ENCODE assay signal across 11 cellular contexts in genomic region chr10:12719365-12719764, GRCh38.
A peak's percentile ranks its signal among the peaks of the same experiment; 100 is the strongest.
DNase-seq lines count a peak whose midpoint lies in the region; TF ChIP-seq lines count a peak whose summit lies in the region.
"Had no signal": no experiment of that assay in that cellular context is flagged by ENCODE, and none has a peak within 500 bp of the region (broad histone marks: within the 10 kb centered on the region; RNA-seq: fewer than 3 reads in every experiment).

No MANE protein-coding gene starts in this region.

- H3F3A ChIP-seq in smooth muscle cell (ENCODE audit: low read depth): peaks cover 7% of the 10 kb centered on the region

- H3K27ac ChIP-seq in RWPE1 (peak overlapping the region; percentile 76), smooth muscle cell (ENCODE audit: low read depth) (no peak overlapping the region)

- H3K4me1 Mint-ChIP-seq in type B pancreatic cell (ENCODE audit: unreplicated experiment): peaks cover 24% of the 10 kb centered on the region

- H3K9ac ChIP-seq in smooth muscle cell (ENCODE audit: low read depth): no peak overlapping the region

- CTCF ChIA-PET in RWPE1 (lab: Yijun Ruan, JAX): no interaction called here

- no peaks in the 10 kb centered on the region for H3K36me3 ChIP-seq in smooth muscle cell (ENCODE audit: low read depth)

- H3K27me3 ChIP-seq in smooth muscle cell (ENCODE audit: low read depth): no peaks in the 10 kb centered on the region

- peaks cover 6% of the 10 kb centered on the region for H3K27me3 Mint-ChIP-seq in type B pancreatic cell

- WGBS in smooth muscle cell (ENCODE audit: low lambda C conversion rate): 91% methylated on average over 2 of the region's 2 CpGs

- no peak overlapping the region for H3K27ac Mint-ChIP-seq in type B pancreatic cell

- peaks cover 8% of the 10 kb centered on the region for H3K36me3 Mint-ChIP-seq in type B pancreatic cell

- H3K4me2 ChIP-seq in smooth muscle cell: peak overlapping the region; percentile 11

- H3K4me3 Mint-ChIP-seq in type B pancreatic cell: no peak overlapping the region
- H3K4me3 Mint-ChIP-seq: activated T-cell treated with anti-CD3 and anti-CD28 coated beads, Interleukin-2, amount 50 U/mL, for 4 hours had no signal

- H4K20me1 ChIP-seq in smooth muscle cell (ENCODE audit: low read depth): no peaks in the 10 kb centered on the region

- H3K4me3 ChIP-seq in fibroblast of villous mesenchyme (ENCODE audit: low read depth, low read length): no peak overlapping the region
- no peak overlapping the region for H3K4me3 ChIP-seq in smooth muscle cell

- no peaks in the 10 kb centered on the region for H3K9me3 ChIP-seq in smooth muscle cell (replicated peaks; ENCODE audit: low read depth)

- POLR2A ChIA-PET in RWPE1 (lab: Yijun Ruan, JAX; ENCODE audit: low non-redundant PET): no interaction called here

- H3K79me2 ChIP-seq in smooth muscle cell (ENCODE audit: low read depth): no peaks in the 10 kb centered on the region

- H3K4me1 ChIP-seq in smooth muscle cell (ENCODE audit: low read depth): peaks cover 4% of the 10 kb centered on the region

- DNase-seq in HT1080 (ENCODE audit: low read depth): peak; percentile 51
- DNase-seq in RWPE1 (ENCODE audit: low spot score): peak; percentile 27
- peak; percentile 52 for DNase-seq in fibroblast of villous mesenchyme (ENCODE audit: low read depth)
- DNase-seq in smooth muscle cell (lab: John Stamatoyannopoulos, UW; ENCODE audit: unreplicated experiment): no peak
- no peak for DNase-seq in type B pancreatic cell (ENCODE audit: extremely low spot score, unreplicated experiment)
- no peak for DNase-seq in NK-92 (lab: John Stamatoyannopoulos, UW; ENCODE audit: unreplicated experiment)
- DNase-seq in HPDE6-E6E7 (ENCODE audit: extremely low spot score): no peak
- DNase-seq: activated T-cell treated with anti-CD3 and anti-CD28 coated beads, Interleukin-2, amount 50 U/mL, for 4 hours; Karpas-422; NCI-H524; stimulated activated CD4-positive, alpha-beta T cell treated with anti-CD3 and anti-CD28 coated beads, Interleukin-4, amount 100 ng/mL, for 1 hour had no signal

- H2AFZ ChIP-seq in smooth muscle cell (ENCODE audit: low read depth): no peak overlapping the region

- no peak for TF ChIP-seq CTCF in RWPE1 (conservative IDR thresholded peaks at IDR 0.05; ENCODE audit: low read depth)
- no peak for TF ChIP-seq CTCF in fibroblast of villous mesenchyme (IDR thresholded peaks at IDR 0.05; ENCODE audit: insufficient read depth, low read depth, low read length)
- no peak for TF ChIP-seq CTCF in smooth muscle cell (IDR thresholded peaks at IDR 0.05; ENCODE audit: borderline replicate concordance, insufficient read depth, poor library complexity, severe bottlenecking)
- no peak for TF ChIP-seq CTCF in type B pancreatic cell (conservative IDR thresholded peaks at IDR 0.05)

- peaks cover 16% of the 10 kb centered on the region for H3K9me3 Mint-ChIP-seq in type B pancreatic cell
- H3K9me3 Mint-ChIP-seq: activated T-cell treated with anti-CD3 and anti-CD28 coated beads, Interleukin-2, amount 50 U/mL, for 4 hours had no signal

Comparison
In these comparisons a context has a peak if more than half of its experiments do, and no peak if none do; other contexts are left out.
1. DNase-seq: peak in HT1080 (single experiment), RWPE1 (single experiment) and fibroblast of villous mesenchyme (single experiment); none in smooth muscle cell (single experiment), type B pancreatic cell (single experiment), NK-92 (single experiment) and HPDE6-E6E7 (single experiment).